Comparison of ENCODE assay signal across 12 cellular contexts in genomic region chr1:110356379-110356778, GRCh38. TPM values are rescaled to one million over a fixed set of nuclear protein-coding genes. Genes with fewer than 3 reads are reported as not detected.
A peak's percentile ranks its signal among the peaks of the same experiment; 100 is the strongest.
DNase-seq lines count a peak whose midpoint lies in the region; ATAC-seq, FAIRE-seq and TF ChIP-seq lines count a peak whose summit lies in the region.
"Had no signal": no experiment of that assay in that cellular context is flagged by ENCODE, and none has a peak within 500 bp of the region (broad histone marks: within the 10 kb centered on the region; RNA-seq: fewer than 3 reads in every experiment).

No MANE protein-coding gene starts in this region.

- no peak for TF ChIP-seq CTCF in HFFc6 (IDR thresholded peaks at IDR 0.05)
- TF ChIP-seq CTCF in RWPE2 (IDR thresholded peaks at IDR 0.05; ENCODE audit: poor library complexity, severe bottlenecking), result no peak
- TF ChIP-seq CTCF in keratinocyte (optimal IDR thresholded peaks at IDR 0.05 in 1 of 3, IDR thresholded peaks at IDR 0.05 in 1 of 3, conservative IDR thresholded peaks at IDR 0.05 in 1 of 3; ENCODE audit: extremely low read depth in 1 of 3, insufficient read depth in 2 of 3, low read length in 3 of 3), result no peak

- H3K4me1 ChIP-seq in RWPE2 (ENCODE audit: insufficient read depth, poor library complexity, severe bottlenecking) (peaks cover 10% of the 10 kb centered on the region), keratinocyte (ENCODE audit: control insufficient read depth, extremely low read depth, insufficient read depth, low read length) (peaks cover 3% of the 10 kb centered on the region)

- H3K27ac ChIP-seq in RWPE2 (ENCODE audit: poor library complexity, severe bottlenecking) (no peak overlapping the region), keratinocyte (ENCODE audit: control insufficient read depth, insufficient read depth, low read length) (no peak overlapping the region)

- H3K79me2 ChIP-seq in keratinocyte (ENCODE audit: control insufficient read depth, insufficient read depth, low read length), result peaks cover 37% of the 10 kb centered on the region

- H3K4me3 ChIP-seq in RWPE2 (ENCODE audit: severe bottlenecking), result no peak overlapping the region
- no peak overlapping the region for H3K4me3 ChIP-seq in keratinocyte (ENCODE audit: control insufficient read depth in 2 of 3, extremely low read depth in 1 of 3, insufficient read depth in 2 of 3, low read depth in 1 of 3, low read length in 3 of 3)

- H4K20me1 ChIP-seq in keratinocyte (ENCODE audit: control insufficient read depth, extremely low read depth, insufficient read depth, low read length), result peaks cover 2% of the 10 kb centered on the region

- peaks cover 16% of the 10 kb centered on the region for H3K4me1 Mint-ChIP-seq in HFFc6 (ENCODE audit: low read depth)
- H3K4me1 Mint-ChIP-seq in activated T-helper 17 cell treated with anti-CD3 and anti-CD28 coated beads, Interleukin-2, amount 50 U/mL, for 72 hours, result peaks cover 13% of the 10 kb centered on the region

- peak overlapping the region; percentile 21; the same call in 1 of the 2 replicates for H3K27ac Mint-ChIP-seq in HFFc6
- no peak overlapping the region for H3K27ac Mint-ChIP-seq in activated T-helper 17 cell treated with anti-CD3 and anti-CD28 coated beads, Interleukin-2, amount 50 U/mL, for 72 hours
- H3K27ac Mint-ChIP-seq: activated B cell treated with CpG ODN at 0.5 μM for 24 hours; dendritic cell treated with granulocyte-macrophage colony-stimulating factor and Interleukin-4, amounts not matched to agents 40 ng/mL and 50 ng/mL, for 4 days had no signal

- no peak overlapping the region for H3K4me2 ChIP-seq in keratinocyte (ENCODE audit: control insufficient read depth, extremely low read depth, insufficient read depth, low read depth, low read length)

- H3K9me3 Mint-ChIP-seq in HFFc6, result no peaks in the 10 kb centered on the region
- no peaks in the 10 kb centered on the region for H3K9me3 Mint-ChIP-seq in activated T-helper 17 cell treated with anti-CD3 and anti-CD28 coated beads, Interleukin-2, amount 50 U/mL, for 72 hours
- H3K9me3 Mint-ChIP-seq: activated B cell treated with CpG ODN at 0.5 μM for 24 hours; dendritic cell treated with granulocyte-macrophage colony-stimulating factor and Interleukin-4, amounts not matched to agents 40 ng/mL and 50 ng/mL, for 4 days had no signal

- H3K9me3 ChIP-seq in RWPE2 (ENCODE audit: severe bottlenecking) (no peaks in the 10 kb centered on the region), keratinocyte (ENCODE audit: control insufficient read depth, low read depth, low read length) (no peaks in the 10 kb centered on the region)

- in situ Hi-C loops in ACHN (cut with HindIII; ENCODE audit: low pct_ligation_motif_present, low pct_unique_long_range_greater_than_20kb, low sequenced_read_pairs), result no loop called here

- no peaks in the 10 kb centered on the region for H3K27me3 ChIP-seq in RWPE2 (ENCODE audit: insufficient read depth, poor library complexity, severe bottlenecking)
- H3K27me3 ChIP-seq in keratinocyte (ENCODE audit: control insufficient read depth, extremely low read depth, insufficient read depth, low read length), result no peaks in the 10 kb centered on the region

- ATAC-seq in RWPE2 (ENCODE audit: low read depth), result peak; percentile 94
- ATAC-seq in GM21381 (IDR thresholded peaks at IDR 0.05; ENCODE audit: unreplicated experiment), result no peak
- ATAC-seq in activated T-helper 17 cell treated with anti-CD3 and anti-CD28 coated beads, Interleukin-2, amount 50 U/mL, for 72 hours (replicated peaks), result no peak

- no peak overlapping the region for H3K4me3 Mint-ChIP-seq in HFFc6
- no peak overlapping the region for H3K4me3 Mint-ChIP-seq in activated T-helper 17 cell treated with anti-CD3 and anti-CD28 coated beads, Interleukin-2, amount 50 U/mL, for 72 hours
- H3K4me3 Mint-ChIP-seq: activated B cell treated with CpG ODN at 0.5 μM for 24 hours; dendritic cell treated with granulocyte-macrophage colony-stimulating factor and Interleukin-4, amounts not matched to agents 40 ng/mL and 50 ng/mL, for 4 days had no signal

- no peaks in the 10 kb centered on the region for H3K27me3 Mint-ChIP-seq in HFFc6 (ENCODE audit: insufficient read depth)
- no peaks in the 10 kb centered on the region for H3K27me3 Mint-ChIP-seq in activated T-helper 17 cell treated with anti-CD3 and anti-CD28 coated beads, Interleukin-2, amount 50 U/mL, for 72 hours
- H3K27me3 Mint-ChIP-seq: activated B cell treated with CpG ODN at 0.5 μM for 24 hours; dendritic cell treated with granulocyte-macrophage colony-stimulating factor and Interleukin-4, amounts not matched to agents 40 ng/mL and 50 ng/mL, for 4 days had no signal

- H3K36me3 ChIP-seq in RWPE2 (ENCODE audit: low read depth) (peaks cover 75% of the 10 kb centered on the region), keratinocyte (ENCODE audit: control insufficient read depth in 2 of 2, extremely low read depth in 1 of 2, insufficient read depth in 2 of 2, low read length in 2 of 2) (peaks cover 0 to 10% of the 10 kb centered on the region in 2 experiments)

- peak; percentile 90 for FAIRE-seq in keratinocyte (lab: Jason Lieb, UNC)

- no peak overlapping the region for H3K9ac ChIP-seq in keratinocyte (ENCODE audit: control insufficient read depth, extremely low read depth, insufficient read depth, low read length)

- no peak overlapping the region for H2AFZ ChIP-seq in keratinocyte (ENCODE audit: control insufficient read depth, low read length)

- dilution Hi-C loops in keratinocyte (cut with MboI; ENCODE audit: extremely low pct_ligation_motif_present, low sequenced_read_pairs), result no loop called here

- DNase-seq in ACHN, result peak; percentile 8
- no peak for DNase-seq in HFFc6
- no peak for DNase-seq in RWPE2 (ENCODE audit: low spot score)
- DNase-seq in keratinocyte (ENCODE audit: low read depth, low spot score), result no peak
- no peak for DNase-seq in iPS-NIHi7 (ENCODE audit: extremely low spot score)
- DNase-seq in middle frontal gyrus (ENCODE audit: extremely low spot score, low spot score), result no peak
- DNase-seq: activated B cell treated with CpG ODN at 0.5 μM for 24 hours; stimulated activated CD4-positive, alpha-beta T cell treated with anti-CD3 and anti-CD28 coated beads, Interleukin-4, amount 100 ng/mL, for 24 hours; stimulated activated naive CD4-positive, alpha-beta T cell treated with Interleukin-2 at 50 U/mL for 16 hours had no signal

- H3K9me1 ChIP-seq in keratinocyte (ENCODE audit: control insufficient read depth, extremely low read depth, insufficient read depth, low read length), result no peaks in the 10 kb centered on the region

- peaks cover 14% of the 10 kb centered on the region for H3K36me3 Mint-ChIP-seq in HFFc6 (ENCODE audit: low read depth)
- H3K36me3 Mint-ChIP-seq in activated T-helper 17 cell treated with anti-CD3 and anti-CD28 coated beads, Interleukin-2, amount 50 U/mL, for 72 hours (ENCODE audit: low read depth), result peaks cover 70% of the 10 kb centered on the region

RNA-seq across cellular contexts. Expression of gene RBM15, which starts 17.2 kb away (rescaled TPM):
- 10 to 100 TPM; 16.1 to 18.2 (median 17.3) TPM for total RNA-seq in HFFc6 (2021; fragmentation: NEBNext Ultra II Directional; extraction: Animal tissue kit (Norgen Biotek cat#: 25700))
- polyA plus RNA-seq in keratinocyte, result 10.0 to 13.8 TPM (median 10.7 TPM) in 3 replicates
- polyA plus RNA-seq in keratinocyte (2011; ENCODE audit: low read depth), result 5.9 TPM
- polyA plus RNA-seq in keratinocyte (2011; cell fraction: cytosol; rRNA removed), result 4.9 and 5.2 TPM in 2 replicates
- 13.6 and 13.8 TPM in 2 replicates for polyA plus RNA-seq in keratinocyte (2011; cell fraction: nucleus; rRNA removed)
- polyA plus RNA-seq in keratinocyte (2012; ENCODE audit: low replicate concordance), result 6.3 and 7.3 TPM in 2 replicates
- polyA minus RNA-seq in keratinocyte, result 36.2 to 47.3 TPM (median 47.0 TPM) in 3 replicates
- 25.1 TPM for polyA minus RNA-seq in keratinocyte (2011; cell fraction: cytosol; rRNA and poly(A)+ RNA removed)
- polyA minus RNA-seq in keratinocyte (2011; cell fraction: nucleus; rRNA and poly(A)+ RNA removed), result 33.4 and 45.3 TPM in 2 replicates
- total RNA-seq in activated T-helper 17 cell treated with anti-CD3 and anti-CD28 coated beads, Interleukin-2, amount 50 U/mL, for 72 hours, result 10 to 100 TPM; 61.8 to 86.2 TPM

RNA-seq across cellular contexts. Expression of gene SLC16A4, which starts 34.4 kb away (rescaled TPM):
- 10 to 100 TPM; 14.7 to 25.2 (median 21.5) TPM for total RNA-seq in HFFc6 (2021; fragmentation: NEBNext Ultra II Directional; extraction: Animal tissue kit (Norgen Biotek cat#: 25700))
- polyA plus RNA-seq in keratinocyte, result 0.36 to 0.92 TPM (median 0.81 TPM) in 3 replicates
- 1.3 TPM for polyA plus RNA-seq in keratinocyte (2011; ENCODE audit: low read depth)
- polyA plus RNA-seq in keratinocyte (2011; cell fraction: cytosol; rRNA removed), result 0.42 and 0.70 TPM in 2 replicates
- 0.65 and 0.89 TPM in 2 replicates for polyA plus RNA-seq in keratinocyte (2011; cell fraction: nucleus; rRNA removed)
- polyA plus RNA-seq in keratinocyte (2012; ENCODE audit: low replicate concordance), result 0.38 and 0.78 TPM in 2 replicates
- polyA minus RNA-seq in keratinocyte, result 0.13 to 0.99 TPM (median 0.16 TPM) in 3 replicates
- not detected for polyA minus RNA-seq in keratinocyte (2011; cell fraction: cytosol; rRNA and poly(A)+ RNA removed)
- 0.63 TPM in 1 of 2 replicates, not detected in the other for polyA minus RNA-seq in keratinocyte (2011; cell fraction: nucleus; rRNA and poly(A)+ RNA removed)
- total RNA-seq in activated T-helper 17 cell treated with anti-CD3 and anti-CD28 coated beads, Interleukin-2, amount 50 U/mL, for 72 hours, result under 1 TPM; 0.19 to 0.58 TPM

RNA-seq across cellular contexts. Expression of gene LAMTOR5, which starts 51.1 kb away (rescaled TPM):
- total RNA-seq in HFFc6 (2021; fragmentation: NEBNext Ultra II Directional; extraction: Animal tissue kit (Norgen Biotek cat#: 25700)), result 100 to 1,000 TPM; 166 to 181 (median 172) TPM
- 265 to 477 TPM (median 365 TPM) in 3 replicates for polyA plus RNA-seq in keratinocyte
- 73.5 TPM for polyA plus RNA-seq in keratinocyte (2011; ENCODE audit: low read depth)
- 298 and 425 TPM in 2 replicates for polyA plus RNA-seq in keratinocyte (2011; cell fraction: cytosol; rRNA removed)
- polyA plus RNA-seq in keratinocyte (2011; cell fraction: nucleus; rRNA removed), result 134 and 139 TPM in 2 replicates
- 271 and 349 TPM in 2 replicates for polyA plus RNA-seq in keratinocyte (2012; ENCODE audit: low replicate concordance)
- 85.1 to 119 TPM (median 97.4 TPM) in 3 replicates for polyA minus RNA-seq in keratinocyte
- 52.0 TPM for polyA minus RNA-seq in keratinocyte (2011; cell fraction: cytosol; rRNA and poly(A)+ RNA removed)
- 21.5 and 28.5 TPM in 2 replicates for polyA minus RNA-seq in keratinocyte (2011; cell fraction: nucleus; rRNA and poly(A)+ RNA removed)
- 100 to 1,000 TPM; 150 to 172 TPM for total RNA-seq in activated T-helper 17 cell treated with anti-CD3 and anti-CD28 coated beads, Interleukin-2, amount 50 U/mL, for 72 hours

Comparison
In these comparisons a context has a peak if more than half of its experiments do, and no peak if none do; other contexts are left out.
1. RNA of gene SLC16A4, which starts 34.4 kb away (total RNA-seq): 14.7 to 25.2 TPM in HFFc6; 0.19 to 0.58 TPM in activated T-helper 17 cell treated with anti-CD3 and anti-CD28 coated beads, Interleukin-2, amount 50 U/mL, for 72 hours; every median in the first group is over 4 times any median in the second.